Comparison of ENCODE assay signal across 24 cellular contexts in genomic region chr3:18735013-18735412, GRCh38.
"Had no signal": no experiment of that assay in that cellular context is flagged by ENCODE, and none has a peak within 500 bp of the region (broad histone marks: within the 10 kb centered on the region; RNA-seq: fewer than 3 reads in every experiment).

No MANE protein-coding gene starts in this region.

- ATAC-seq: activated CD4-positive, alpha-beta T cell treated with anti-CD3 and anti-CD28 coated beads for 36 hours; activated CD8-positive, alpha-beta T cell treated with anti-CD3 and anti-CD28 coated beads for 36 hours; activated naive CD8-positive, alpha-beta T cell treated with anti-CD3 and anti-CD28 coated beads, Interleukin-2, amount 50 U/mL, for 24 hours; body of pancreas; effector memory CD8-positive, alpha-beta T cell had no signal

- H3K4me3 Mint-ChIP-seq: activated CD4-positive, alpha-beta T cell treated with anti-CD3 and anti-CD28 coated beads for 36 hours; activated CD4-positive, alpha-beta T cell treated with anti-CD3 and anti-CD28 coated beads, Interleukin-2, amount 10 ng/mL, durations not matched to agents 24 days and 14 days; activated CD8-positive, alpha-beta T cell treated with anti-CD3 and anti-CD28 coated beads for 36 hours; activated naive CD4-positive, alpha-beta T cell treated with anti-CD3 and anti-CD28 coated beads for 36 hours; activated naive CD4-positive, alpha-beta T cell treated with anti-CD3 and anti-CD28 coated beads, Interleukin-2, amount 50 U/mL, for 24 hours; activated naive CD8-positive, alpha-beta T cell treated with anti-CD3 and anti-CD28 coated beads for 36 hours; activated naive CD8-positive, alpha-beta T cell treated with anti-CD3 and anti-CD28 coated beads, Interleukin-2, amount 50 U/mL, for 24 hours; effector memory CD8-positive, alpha-beta T cell had no signal

- DNase-seq: activated CD4-positive, alpha-beta T cell treated with anti-CD3 and anti-CD28 coated beads for 36 hours; activated CD4-positive, CD25-positive, alpha-beta regulatory T cell; activated CD4-positive, CD25-positive, alpha-beta regulatory T cell treated with anti-CD3 and anti-CD28 coated beads, Interleukin-2, amount 50 U/mL, for 72 hours; activated CD8-positive, alpha-beta memory T cell treated with anti-CD3 and anti-CD28 coated beads for 24 hours; activated CD8-positive, alpha-beta T cell treated with anti-CD3 and anti-CD28 coated beads for 36 hours; activated effector memory CD4-positive, alpha-beta T cell treated with Interleukin-2 at 50 U/mL for 16 hours; activated naive CD4-positive, alpha-beta T cell treated with anti-CD3 and anti-CD28 coated beads for 36 hours; activated naive CD8-positive, alpha-beta T cell treated with anti-CD3 and anti-CD28 coated beads for 36 hours; activated naive CD8-positive, alpha-beta T cell treated with anti-CD3 and anti-CD28 coated beads, Interleukin-2, amount 50 U/mL, for 24 hours; activated T-cell treated with anti-CD3 and anti-CD28 coated beads, Interleukin-2, amount 50 U/mL, for 48 hours; adrenal gland; amygdala; aorta; body of pancreas; caudate nucleus; cortex of kidney; dermis blood vessel endothelial cell; effector CD4-positive, alpha-beta T cell; effector memory CD8-positive, alpha-beta T cell; erythroblast; head of caudate nucleus; T-helper 2 cell had no signal

- H3K9me3 Mint-ChIP-seq: activated naive CD4-positive, alpha-beta T cell treated with anti-CD3 and anti-CD28 coated beads for 36 hours; activated naive CD4-positive, alpha-beta T cell treated with anti-CD3 and anti-CD28 coated beads, Interleukin-2, amount 50 U/mL, for 24 hours; activated naive CD8-positive, alpha-beta T cell treated with anti-CD3 and anti-CD28 coated beads, Interleukin-2, amount 50 U/mL, for 24 hours; effector memory CD8-positive, alpha-beta T cell had no signal

- H3K27me3 Mint-ChIP-seq: activated CD4-positive, alpha-beta T cell treated with anti-CD3 and anti-CD28 coated beads for 36 hours; activated CD4-positive, alpha-beta T cell treated with anti-CD3 and anti-CD28 coated beads, Interleukin-2, amount 10 ng/mL, durations not matched to agents 24 days and 14 days; activated CD8-positive, alpha-beta T cell treated with anti-CD3 and anti-CD28 coated beads for 36 hours; activated naive CD4-positive, alpha-beta T cell treated with anti-CD3 and anti-CD28 coated beads, Interleukin-2, amount 50 U/mL, for 24 hours; activated naive CD8-positive, alpha-beta T cell treated with anti-CD3 and anti-CD28 coated beads for 36 hours; activated naive CD8-positive, alpha-beta T cell treated with anti-CD3 and anti-CD28 coated beads, Interleukin-2, amount 50 U/mL, for 24 hours; effector memory CD8-positive, alpha-beta T cell had no signal

- H3K27ac Mint-ChIP-seq: activated CD4-positive, alpha-beta T cell treated with anti-CD3 and anti-CD28 coated beads for 36 hours; activated CD4-positive, alpha-beta T cell treated with anti-CD3 and anti-CD28 coated beads, Interleukin-2, amount 10 ng/mL, durations not matched to agents 24 days and 14 days; activated CD8-positive, alpha-beta T cell treated with anti-CD3 and anti-CD28 coated beads for 36 hours; activated naive CD4-positive, alpha-beta T cell treated with anti-CD3 and anti-CD28 coated beads for 36 hours; activated naive CD4-positive, alpha-beta T cell treated with anti-CD3 and anti-CD28 coated beads, Interleukin-2, amount 50 U/mL, for 24 hours; activated naive CD8-positive, alpha-beta T cell treated with anti-CD3 and anti-CD28 coated beads for 36 hours; activated naive CD8-positive, alpha-beta T cell treated with anti-CD3 and anti-CD28 coated beads, Interleukin-2, amount 50 U/mL, for 24 hours; effector memory CD8-positive, alpha-beta T cell had no signal
